Comparison of ENCODE assay signal across 1 cellular context in genomic region chr6:151291145-151292055, GRCh38.
A peak's percentile ranks its signal among the peaks of the same experiment; 100 is the strongest.
TF ChIP-seq lines count a peak whose summit lies in the region.

No MANE protein-coding gene starts in this region.

TF ChIP-seq in SK-N-SH treated with all-trans-retinoic acid at 6 μM for 48 hours, 23 proteins besides CTCF, POLR2A, EP300 and RAD21 (continued from another document):
- TF ChIP-seq TCF4 (CRISPR knock-in tag; IDR thresholded peaks at IDR 0.05; ENCODE audit: borderline replicate concordance) (peak; percentile 57; the same call in 1 of the 2 replicates), ESRRG (CRISPR knock-in tag; IDR thresholded peaks at IDR 0.05) (peak; percentile 88; the same call in 1 of the 2 replicates), ZC3H10 (CRISPR knock-in tag; IDR thresholded peaks at IDR 0.05) (peak; percentile 88), BACH2 (CRISPR knock-in tag; IDR thresholded peaks at IDR 0.05; ENCODE audit: borderline replicate concordance) (no peak), ZFP30 (CRISPR knock-in tag; IDR thresholded peaks at IDR 0.05) (no peak), OSR1 (CRISPR knock-in tag; IDR thresholded peaks at IDR 0.05) (no peak)
- TF ChIP-seq, protein P1, sequence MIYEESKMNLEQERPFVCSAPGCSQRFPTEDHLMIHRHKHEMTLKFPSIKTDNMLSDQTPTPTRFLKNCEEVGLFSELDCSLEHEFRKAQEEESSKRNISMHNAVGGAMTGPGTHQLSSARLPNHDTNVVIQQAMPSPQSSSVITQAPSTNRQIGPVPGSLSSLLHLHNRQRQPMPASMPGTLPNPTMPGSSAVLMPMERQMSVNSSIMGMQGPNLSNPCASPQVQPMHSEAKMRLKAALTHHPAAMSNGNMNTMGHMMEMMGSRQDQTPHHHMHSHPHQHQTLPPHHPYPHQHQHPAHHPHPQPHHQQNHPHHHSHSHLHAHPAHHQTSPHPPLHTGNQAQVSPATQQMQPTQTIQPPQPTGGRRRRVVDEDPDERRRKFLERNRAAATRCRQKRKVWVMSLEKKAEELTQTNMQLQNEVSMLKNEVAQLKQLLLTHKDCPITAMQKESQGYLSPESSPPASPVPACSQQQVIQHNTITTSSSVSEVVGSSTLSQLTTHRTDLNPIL (CRISPR knock-in tag; IDR thresholded peaks at IDR 0.05; ENCODE audit: low read depth), result peak; percentile 84
